Comparison of ENCODE assay signal across 25 cellular contexts in the genomic region with DNA sequence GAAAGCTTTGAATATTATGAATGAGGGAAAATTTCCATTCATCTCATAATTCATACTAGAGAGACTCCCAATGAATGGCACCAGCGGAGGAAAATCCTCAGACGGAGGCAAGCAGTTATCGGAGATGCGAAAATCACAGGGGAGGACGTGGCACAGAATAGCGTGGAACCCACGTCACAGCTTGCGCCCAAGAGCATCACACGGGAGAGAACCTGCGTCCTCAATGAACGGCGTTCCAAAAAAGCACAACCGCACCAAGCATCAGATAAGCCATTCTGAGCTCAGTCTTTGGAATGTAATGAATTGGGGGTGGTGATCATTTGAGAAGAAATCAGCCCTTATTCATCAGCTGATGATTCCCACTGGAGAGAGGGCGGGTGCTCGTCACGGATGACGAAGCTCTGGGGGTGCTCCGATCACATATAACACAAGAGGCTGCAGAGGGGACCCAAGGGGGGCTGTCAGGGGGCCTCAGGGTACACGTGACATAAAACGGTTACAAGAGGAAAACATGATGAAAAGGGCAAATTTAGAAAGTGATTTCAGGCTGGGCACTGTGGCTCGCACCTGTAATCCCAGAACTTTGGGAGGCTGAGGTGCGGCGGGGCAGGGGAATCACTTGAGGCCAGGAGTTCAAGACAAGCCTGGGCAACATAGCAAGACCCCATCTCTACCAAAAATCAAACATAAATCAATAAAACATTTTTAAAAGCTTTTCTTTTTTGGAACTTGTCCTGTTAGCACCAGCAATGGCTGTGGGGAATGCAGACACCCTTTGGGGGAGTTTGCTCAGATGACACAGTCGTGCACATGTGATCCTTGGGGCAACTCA.
"Had no signal": no experiment of that assay in that cellular context is flagged by ENCODE, and none has a peak within 500 bp of the region (broad histone marks: within the 10 kb centered on the region; RNA-seq: fewer than 3 reads in every experiment).

No MANE protein-coding gene starts in this region.

- H3K9me3 ChIP-seq: esophagus squamous epithelium, gastrocnemius medialis, heart right ventricle, left ventricle myocardium inferior, lower lobe of right lung, pancreas, right lobe of liver, thyroid gland, vagina had no signal

- H3K36me3 ChIP-seq: esophagus squamous epithelium, gastrocnemius medialis, heart right ventricle, left ventricle myocardium inferior, lower lobe of right lung, pancreas, thyroid gland, vagina had no signal

- FAIRE-seq: endometrium, islet of Langerhans, pancreas, small intestine had no signal

- H3K27ac ChIP-seq: esophagus squamous epithelium, gastrocnemius medialis, heart right ventricle, left ventricle myocardium inferior, lower lobe of right lung, pancreas, right lobe of liver, thyroid gland, vagina had no signal

- ATAC-seq: effector memory CD8-positive, alpha-beta T cell; gastrocnemius medialis; heart right ventricle; left cardiac atrium; lower lobe of right lung; natural killer cell; pancreas; right lobe of liver; stimulated activated naive B cell treated with anti-CD40 and anti-IgM and Interleukin-4, amounts not matched to agents 10 μg/mL and 1 μg/mL and 100 μg/mL, for 72 hours; stimulated activated naive CD8-positive, alpha-beta T cell treated with anti-CD3 and anti-CD28 coated beads, Interleukin-15, amount 100 ng/mL, for 72 hours had no signal

- DNase-seq: cortex of kidney; effector memory CD8-positive, alpha-beta T cell; erythroblast; esophagus squamous epithelium; foreskin fibroblast; gastrocnemius medialis; heart right ventricle; hippocampal formation; left cardiac atrium; left ventricle myocardium inferior; lower lobe of right lung; natural killer cell; occipital lobe; right lobe of liver; small intestine; stimulated activated CD4-positive, alpha-beta T cell treated with anti-CD3 and anti-CD28 coated beads, Interleukin-15, amount 100 ng/mL, for 24 hours; stimulated activated CD4-positive, alpha-beta T cell treated with anti-CD3 and anti-CD28 coated beads, Interleukin-2, amount 100 ng/mL, for 48 hours; stimulated activated naive B cell treated with anti-CD40 and anti-IgM and Interleukin-4, amounts not matched to agents 10 μg/mL and 1 μg/mL and 100 μg/mL, for 72 hours; stimulated activated naive CD8-positive, alpha-beta T cell treated with anti-CD3 and anti-CD28 coated beads, Interleukin-15, amount 100 ng/mL, for 72 hours; thyroid gland; trophoblast cell had no signal

- H3K4me3 ChIP-seq: esophagus squamous epithelium, gastrocnemius medialis, heart right ventricle, left ventricle myocardium inferior, lower lobe of right lung, pancreas, right lobe of liver, thyroid gland, vagina had no signal

- H3K27me3 ChIP-seq: pancreas, right lobe of liver, thyroid gland, vagina had no signal

- H3K4me1 ChIP-seq: gastrocnemius medialis, pancreas, vagina had no signal
